8 cellular contexts compared by ENCODE assay signal in the genomic region with DNA sequence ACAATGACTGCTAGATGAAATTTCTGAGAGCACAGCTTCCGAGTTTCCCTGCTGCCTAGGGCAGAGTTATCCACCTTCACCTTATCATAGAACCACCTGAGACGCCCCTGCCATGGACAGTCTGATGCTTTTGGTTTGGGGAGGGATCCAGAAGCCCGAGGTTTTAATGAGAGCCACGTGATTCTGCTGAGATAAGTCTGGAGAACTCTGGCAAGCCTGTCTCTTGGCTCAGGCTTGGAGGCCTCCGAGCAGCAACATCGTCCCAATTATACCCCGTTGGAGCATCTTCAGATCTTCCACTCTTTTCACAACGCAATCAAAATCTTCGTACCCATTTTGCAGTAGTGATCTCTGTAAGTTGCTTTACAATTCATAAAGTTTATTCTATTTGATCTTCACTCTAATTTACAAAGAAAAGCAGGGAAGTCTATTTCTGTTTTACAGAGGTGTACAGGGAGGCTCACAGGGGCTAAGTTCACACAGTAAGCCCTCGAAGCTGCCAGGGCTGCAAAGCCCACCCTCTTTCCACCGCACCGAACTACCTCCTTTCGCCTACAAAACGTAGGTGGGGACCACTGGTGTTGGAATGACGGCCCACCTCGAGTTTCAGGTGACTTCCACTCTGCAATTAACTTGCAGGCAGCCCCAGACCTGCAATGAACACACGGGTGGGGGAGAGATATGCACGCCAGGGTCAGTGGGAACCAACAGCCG. TPM values are rescaled to one million over a fixed set of nuclear protein-coding genes. Genes with fewer than 3 reads are reported as not detected.
DNase-seq lines count a peak whose midpoint lies in the region; ATAC-seq and TF ChIP-seq lines count a peak whose summit lies in the region.

No MANE protein-coding gene starts in this region.

- H3K4me3 ChIP-seq in Jurkat, Clone E6-1 (ENCODE audit: low read length): peak overlapping the region; percentile 58
- peak overlapping the region; percentile 40 to 68 for H3K4me3 ChIP-seq in cardiac fibroblast (replicated peaks in 1 of 2; ENCODE audit: low read depth in 2 of 2, low read length in 2 of 2)
- peak overlapping the region; percentile 88 for H3K4me3 ChIP-seq in upper lobe of right lung

- H3K4me1 ChIP-seq in upper lobe of right lung: peaks cover 14% of the 10 kb centered on the region

- H3K27me3 ChIP-seq in upper lobe of right lung: no peaks in the 10 kb centered on the region

- ATAC-seq in upper lobe of right lung: no peak
- no peak for ATAC-seq in GM21423 (IDR thresholded peaks at IDR 0.05; ENCODE audit: unreplicated experiment)

- DNase-seq in Jurkat, Clone E6-1 (ENCODE audit: low read depth, low spot score): no peak
- DNase-seq in cardiac fibroblast (ENCODE audit: low read depth in 2 of 2): no peak
- DNase-seq in medulla oblongata (ENCODE audit: extremely low spot score): peak; percentile 15
- DNase-seq in upper lobe of right lung: no peak
- no peak for DNase-seq in stimulated activated CD4-positive, alpha-beta T cell treated with anti-CD3 and anti-CD28 coated beads, Interleukin-12 subunit alpha, Interleukin-12 subunit beta, amount 100 ng/mL, for 4 hours
- DNase-seq in NCI-H187 (lab: John Stamatoyannopoulos, UW): no peak

- no peaks in the 10 kb centered on the region for H3K9me3 ChIP-seq in upper lobe of right lung

- TF ChIP-seq CTCF in C4-2B (conservative IDR thresholded peaks at IDR 0.05): no peak
- TF ChIP-seq CTCF in cardiac fibroblast (IDR thresholded peaks at IDR 0.05; ENCODE audit: low read depth, low read length): no peak
- TF ChIP-seq CTCF in upper lobe of right lung (IDR thresholded peaks at IDR 0.05): no peak

- peak overlapping the region; percentile 58 for H3K27ac ChIP-seq in C4-2B
- peak overlapping the region; percentile 97 for H3K27ac ChIP-seq in upper lobe of right lung

- H3K36me3 ChIP-seq in upper lobe of right lung: no peaks in the 10 kb centered on the region

- intact Hi-C loops in upper lobe of right lung (cut with DNase I): no loop called here

RNA-seq across cellular contexts. Expression of gene HHAT, which starts 0.5 kb away (rescaled TPM):
- 1.7 TPM for polyA plus RNA-seq in Jurkat, Clone E6-1 (2012; ENCODE audit: insufficient read depth, insufficient read length)
- total RNA-seq in upper lobe of right lung: 4.3 TPM
